ENCODE assay signal across 10 cellular contexts in the genomic region with DNA sequence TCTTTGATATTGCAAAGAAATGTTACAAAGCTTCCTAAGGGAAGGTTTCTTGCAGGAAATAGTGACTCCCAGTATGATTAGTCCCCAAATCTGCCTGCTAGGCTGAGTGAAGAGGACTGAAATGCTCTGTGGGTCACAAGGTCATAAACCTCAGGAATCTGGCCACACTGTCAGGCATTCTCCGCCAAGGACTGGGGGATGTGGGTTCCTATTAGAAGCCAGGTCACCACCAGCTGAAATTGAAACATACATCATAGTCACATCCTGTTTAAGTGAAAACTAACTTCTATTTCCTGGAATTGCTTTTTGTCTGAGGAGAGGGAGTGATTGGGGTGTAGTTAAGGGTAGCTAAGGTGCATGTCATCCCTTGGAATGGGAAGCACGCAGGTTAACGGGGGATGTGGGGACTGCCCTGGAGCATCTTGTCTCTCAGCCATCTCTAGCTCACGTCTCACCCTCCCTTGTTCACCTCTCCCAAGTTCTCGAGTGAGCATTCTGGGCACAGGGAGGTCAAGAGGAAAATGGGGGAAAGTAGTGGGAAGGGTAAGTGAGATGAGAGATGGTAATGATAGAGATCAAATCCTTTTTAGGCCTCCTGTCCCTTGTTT. TPM values are rescaled to one million over a fixed set of nuclear protein-coding genes. Genes with fewer than 3 reads are reported as not detected.
DNase-seq lines count a peak whose midpoint lies in the region; ATAC-seq and TF ChIP-seq lines count a peak whose summit lies in the region.
"Had no signal": no experiment of that assay in that cellular context is flagged by ENCODE, and none has a peak within 500 bp of the region (broad histone marks: within the 10 kb centered on the region; RNA-seq: fewer than 3 reads in every experiment).

No MANE protein-coding gene starts in this region.

- H3K27ac ChIP-seq in heart right ventricle: peak overlapping the region in 7 of 10 donors; percentile 2 to 85 (median 23)
- no peak overlapping the region for H3K27ac ChIP-seq in transverse colon

- H3K36me3 Mint-ChIP-seq in type B pancreatic cell: no peaks in the 10 kb centered on the region

- H3K27ac Mint-ChIP-seq in type B pancreatic cell: no peak overlapping the region

- in situ Hi-C loops in transverse colon (cut with MboI; ENCODE audit: low pct_ligation_motif_present in 1 of 4, low pct_unique_long_range_greater_than_20kb in 1 of 4, low sequenced_read_pairs in 3 of 4): no loop called here

- TF ChIP-seq CTCF in heart right ventricle (IDR thresholded peaks at IDR 0.05) (no peak), transverse colon (IDR thresholded peaks at IDR 0.05) (no peak), type B pancreatic cell (conservative IDR thresholded peaks at IDR 0.05) (no peak)

- no peaks in the 10 kb centered on the region for H3K27me3 ChIP-seq in heart right ventricle
- H3K27me3 ChIP-seq in transverse colon: no peaks in the 10 kb centered on the region

- DNase-seq in heart right ventricle (peak in 1 of 2 donors; percentile 18), Right ventricle myocardium inferior (ENCODE audit: missing footprints) (no peak), UCSD-AML1 (lab: John Stamatoyannopoulos, UW; ENCODE audit: unreplicated experiment) (peak; percentile 19), hepatic stellate cell (ENCODE audit: low spot score) (peak; percentile 38), transverse colon (peak; percentile 19), COLO829 (ENCODE audit: low spot score) (no peak), type B pancreatic cell (ENCODE audit: extremely low spot score, unreplicated experiment) (no peak)
- DNase-seq: central memory CD4-positive, alpha-beta T cell; GF-D8 had no signal

- no peak for TF ChIP-seq POLR2A in transverse colon (IDR thresholded peaks at IDR 0.05)

- H3K4me1 ChIP-seq in heart right ventricle (peaks cover 0 to 47% (median 30%) of the 10 kb centered on the region in 9 donors), transverse colon (peaks cover 0 to 21% (median 0%) of the 10 kb centered on the region in 4 donors)

- intact Hi-C loops in heart right ventricle (cut with DNase I) (no loop called here), Right ventricle myocardium inferior (cut with DNase I) (no loop called here), transverse colon (cut with DNase I; ENCODE audit: low total_unique reads) (loop anchor here (10.0 kb wide), 1 partner anchor 107 kb away; a partner anchor contains a TSS)

- peak in 6 of 8 donors; percentile 32 to 64 (median 54) for ATAC-seq in heart right ventricle
- no peak for ATAC-seq in Right ventricle myocardium inferior
- ATAC-seq in HG02642 (IDR thresholded peaks at IDR 0.05; ENCODE audit: poor library complexity, unreplicated experiment): no peak

- H3K4me1 Mint-ChIP-seq in type B pancreatic cell (ENCODE audit: unreplicated experiment): peaks cover 43% of the 10 kb centered on the region

- H3K4me3 Mint-ChIP-seq in type B pancreatic cell: no peak overlapping the region

- no peaks in the 10 kb centered on the region for H3K36me3 ChIP-seq in heart right ventricle
- H3K36me3 ChIP-seq in transverse colon: no peaks in the 10 kb centered on the region

- no peaks in the 10 kb centered on the region for H3K27me3 Mint-ChIP-seq in type B pancreatic cell

- no peaks in the 10 kb centered on the region for H3K9me3 Mint-ChIP-seq in type B pancreatic cell

- 70 to 72% methylated on average over 5 of the region's 5 CpGs for whole genome bisulfite sequencing in heart right ventricle, 2 donors
- WGBS in transverse colon (ENCODE audit: low coverage in 1 of 2), 2 donors: 75 to 100% methylated on average over 1 to 5 of the region's 5 CpGs

- no peak for TF ChIP-seq EP300 in transverse colon (IDR thresholded peaks at IDR 0.05; ENCODE audit: low read depth)

- H3K4me3 ChIP-seq in heart right ventricle: no peak overlapping the region
- no peak overlapping the region for H3K4me3 ChIP-seq in transverse colon

- H3K9me3 ChIP-seq in heart right ventricle (no peaks in the 10 kb centered on the region), transverse colon (no peaks in the 10 kb centered on the region)

RNA-seq across cellular contexts. Expression of a gene that starts 12.0 kb away (rescaled TPM):
- total RNA-seq in heart right ventricle: 10 to 100 TPM in 3 of 10 donors, 1 to 10 TPM in 7; 5.2 to 13.5 (median 7.9) TPM
- 10 to 100 TPM in 1 of 2 donors, 1 to 10 TPM in 1; 1.7 to 23.7 TPM for polyA plus RNA-seq in heart right ventricle
- total RNA-seq in Right ventricle myocardium inferior: 7.3 TPM
- total RNA-seq in transverse colon: 10 to 100 TPM in 3 of 4 donors, 1 to 10 TPM in 1; 5.0 to 25.2 (median 15.5) TPM
- total RNA-seq in type B pancreatic cell (ENCODE audit: low replicate concordance): 5.0 and 6.1 TPM in 2 replicates

Comparison
In these comparisons a context has a peak if more than half of its experiments do, and no peak if none do; other contexts are left out.
1. ATAC-seq: peak in heart right ventricle (6 of 8); none in Right ventricle myocardium inferior (single experiment) and HG02642 (single experiment).
2. DNase-seq: peak in UCSD-AML1 (single experiment), hepatic stellate cell (single experiment) and transverse colon (single experiment); none in Right ventricle myocardium inferior (single experiment), COLO829 (single experiment) and type B pancreatic cell (single experiment).
3. H3K27ac ChIP-seq: peak in heart right ventricle (7 of 10); none in transverse colon (0 of 4).